ENCODE assay signal across 2 cellular contexts in genomic region chr6:32096394-32097258, GRCh38.
TF ChIP-seq lines count a peak whose summit lies in the region.

No MANE protein-coding gene starts in this region.

TF ChIP-seq in GM23338, 12 proteins besides CTCF, POLR2A, EP300 and RAD21 (continued from another document):
- TF ChIP-seq CREB1 (CRISPR knock-in tag; IDR thresholded peaks at IDR 0.05; ENCODE audit: low read depth) (no peak), EZH2 (IDR thresholded peaks at IDR 0.05; ENCODE audit: low read depth, unreplicated experiment) (no peak), STAT1 (IDR thresholded peaks at IDR 0.05; ENCODE audit: unreplicated experiment) (no peak), ZNF331 (CRISPR knock-in tag; IDR thresholded peaks at IDR 0.05; ENCODE audit: low read depth) (no peak), ZNF114 (CRISPR knock-in tag; IDR thresholded peaks at IDR 0.05) (no peak), JUNB (IDR thresholded peaks at IDR 0.05; ENCODE audit: unreplicated experiment) (no peak)
- TF ChIP-seq, protein P1, sequence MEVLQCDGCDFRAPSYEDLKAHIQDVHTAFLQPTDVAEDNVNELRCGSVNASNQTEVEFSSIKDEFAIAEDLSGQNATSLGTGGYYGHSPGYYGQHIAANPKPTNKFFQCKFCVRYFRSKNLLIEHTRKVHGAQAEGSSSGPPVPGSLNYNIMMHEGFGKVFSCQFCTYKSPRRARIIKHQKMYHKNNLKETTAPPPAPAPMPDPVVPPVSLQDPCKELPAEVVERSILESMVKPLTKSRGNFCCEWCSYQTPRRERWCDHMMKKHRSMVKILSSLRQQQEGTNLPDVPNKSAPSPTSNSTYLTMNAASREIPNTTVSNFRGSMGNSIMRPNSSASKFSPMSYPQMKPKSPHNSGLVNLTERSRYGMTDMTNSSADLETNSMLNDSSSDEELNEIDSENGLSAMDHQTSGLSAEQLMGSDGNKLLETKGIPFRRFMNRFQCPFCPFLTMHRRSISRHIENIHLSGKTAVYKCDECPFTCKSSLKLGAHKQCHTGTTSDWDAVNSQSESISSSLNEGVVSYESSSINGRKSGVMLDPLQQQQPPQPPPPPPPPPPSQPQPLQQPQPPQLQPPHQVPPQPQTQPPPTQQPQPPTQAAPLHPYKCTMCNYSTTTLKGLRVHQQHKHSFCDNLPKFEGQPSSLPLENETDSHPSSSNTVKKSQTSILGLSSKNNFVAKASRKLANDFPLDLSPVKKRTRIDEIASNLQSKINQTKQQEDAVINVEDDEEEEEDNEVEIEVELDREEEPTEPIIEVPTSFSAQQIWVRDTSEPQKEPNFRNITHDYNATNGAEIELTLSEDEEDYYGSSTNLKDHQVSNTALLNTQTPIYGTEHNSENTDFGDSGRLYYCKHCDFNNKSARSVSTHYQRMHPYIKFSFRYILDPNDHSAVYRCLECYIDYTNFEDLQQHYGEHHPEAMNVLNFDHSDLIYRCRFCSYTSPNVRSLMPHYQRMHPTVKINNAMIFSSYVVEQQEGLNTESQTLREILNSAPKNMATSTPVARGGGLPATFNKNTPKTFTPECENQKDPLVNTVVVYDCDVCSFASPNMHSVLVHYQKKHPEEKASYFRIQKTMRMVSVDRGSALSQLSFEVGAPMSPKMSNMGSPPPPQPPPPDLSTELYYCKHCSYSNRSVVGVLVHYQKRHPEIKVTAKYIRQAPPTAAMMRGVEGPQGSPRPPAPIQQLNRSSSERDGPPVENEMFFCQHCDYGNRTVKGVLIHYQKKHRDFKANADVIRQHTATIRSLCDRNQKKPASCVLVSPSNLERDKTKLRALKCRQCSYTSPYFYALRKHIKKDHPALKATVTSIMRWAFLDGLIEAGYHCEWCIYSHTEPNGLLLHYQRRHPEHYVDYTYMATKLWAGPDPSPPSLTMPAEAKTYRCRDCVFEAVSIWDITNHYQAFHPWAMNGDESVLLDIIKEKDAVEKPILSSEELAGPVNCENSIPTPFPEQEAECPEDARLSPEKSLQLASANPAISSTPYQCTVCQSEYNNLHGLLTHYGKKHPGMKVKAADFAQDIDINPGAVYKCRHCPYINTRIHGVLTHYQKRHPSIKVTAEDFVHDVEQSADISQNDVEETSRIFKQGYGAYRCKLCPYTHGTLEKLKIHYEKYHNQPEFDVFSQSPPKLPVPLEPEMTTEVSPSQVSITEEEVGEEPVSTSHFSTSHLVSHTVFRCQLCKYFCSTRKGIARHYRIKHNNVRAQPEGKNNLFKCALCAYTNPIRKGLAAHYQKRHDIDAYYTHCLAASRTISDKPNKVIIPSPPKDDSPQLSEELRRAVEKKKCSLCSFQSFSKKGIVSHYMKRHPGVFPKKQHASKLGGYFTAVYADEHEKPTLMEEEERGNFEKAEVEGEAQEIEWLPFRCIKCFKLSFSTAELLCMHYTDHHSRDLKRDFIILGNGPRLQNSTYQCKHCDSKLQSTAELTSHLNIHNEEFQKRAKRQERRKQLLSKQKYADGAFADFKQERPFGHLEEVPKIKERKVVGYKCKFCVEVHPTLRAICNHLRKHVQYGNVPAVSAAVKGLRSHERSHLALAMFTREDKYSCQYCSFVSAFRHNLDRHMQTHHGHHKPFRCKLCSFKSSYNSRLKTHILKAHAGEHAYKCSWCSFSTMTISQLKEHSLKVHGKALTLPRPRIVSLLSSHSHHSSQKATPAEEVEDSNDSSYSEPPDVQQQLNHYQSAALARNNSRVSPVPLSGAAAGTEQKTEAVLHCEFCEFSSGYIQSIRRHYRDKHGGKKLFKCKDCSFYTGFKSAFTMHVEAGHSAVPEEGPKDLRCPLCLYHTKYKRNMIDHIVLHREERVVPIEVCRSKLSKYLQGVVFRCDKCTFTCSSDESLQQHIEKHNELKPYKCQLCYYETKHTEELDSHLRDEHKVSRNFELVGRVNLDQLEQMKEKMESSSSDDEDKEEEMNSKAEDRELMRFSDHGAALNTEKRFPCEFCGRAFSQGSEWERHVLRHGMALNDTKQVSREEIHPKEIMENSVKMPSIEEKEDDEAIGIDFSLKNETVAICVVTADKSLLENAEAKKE (CRISPR knock-in tag; IDR thresholded peaks at IDR 0.05): no peak
- TF ChIP-seq, protein P2, sequence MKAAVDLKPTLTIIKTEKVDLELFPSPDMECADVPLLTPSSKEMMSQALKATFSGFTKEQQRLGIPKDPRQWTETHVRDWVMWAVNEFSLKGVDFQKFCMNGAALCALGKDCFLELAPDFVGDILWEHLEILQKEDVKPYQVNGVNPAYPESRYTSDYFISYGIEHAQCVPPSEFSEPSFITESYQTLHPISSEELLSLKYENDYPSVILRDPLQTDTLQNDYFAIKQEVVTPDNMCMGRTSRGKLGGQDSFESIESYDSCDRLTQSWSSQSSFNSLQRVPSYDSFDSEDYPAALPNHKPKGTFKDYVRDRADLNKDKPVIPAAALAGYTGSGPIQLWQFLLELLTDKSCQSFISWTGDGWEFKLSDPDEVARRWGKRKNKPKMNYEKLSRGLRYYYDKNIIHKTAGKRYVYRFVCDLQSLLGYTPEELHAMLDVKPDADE (IDR thresholded peaks at IDR 0.05): no peak
- TF ChIP-seq, protein P3, sequence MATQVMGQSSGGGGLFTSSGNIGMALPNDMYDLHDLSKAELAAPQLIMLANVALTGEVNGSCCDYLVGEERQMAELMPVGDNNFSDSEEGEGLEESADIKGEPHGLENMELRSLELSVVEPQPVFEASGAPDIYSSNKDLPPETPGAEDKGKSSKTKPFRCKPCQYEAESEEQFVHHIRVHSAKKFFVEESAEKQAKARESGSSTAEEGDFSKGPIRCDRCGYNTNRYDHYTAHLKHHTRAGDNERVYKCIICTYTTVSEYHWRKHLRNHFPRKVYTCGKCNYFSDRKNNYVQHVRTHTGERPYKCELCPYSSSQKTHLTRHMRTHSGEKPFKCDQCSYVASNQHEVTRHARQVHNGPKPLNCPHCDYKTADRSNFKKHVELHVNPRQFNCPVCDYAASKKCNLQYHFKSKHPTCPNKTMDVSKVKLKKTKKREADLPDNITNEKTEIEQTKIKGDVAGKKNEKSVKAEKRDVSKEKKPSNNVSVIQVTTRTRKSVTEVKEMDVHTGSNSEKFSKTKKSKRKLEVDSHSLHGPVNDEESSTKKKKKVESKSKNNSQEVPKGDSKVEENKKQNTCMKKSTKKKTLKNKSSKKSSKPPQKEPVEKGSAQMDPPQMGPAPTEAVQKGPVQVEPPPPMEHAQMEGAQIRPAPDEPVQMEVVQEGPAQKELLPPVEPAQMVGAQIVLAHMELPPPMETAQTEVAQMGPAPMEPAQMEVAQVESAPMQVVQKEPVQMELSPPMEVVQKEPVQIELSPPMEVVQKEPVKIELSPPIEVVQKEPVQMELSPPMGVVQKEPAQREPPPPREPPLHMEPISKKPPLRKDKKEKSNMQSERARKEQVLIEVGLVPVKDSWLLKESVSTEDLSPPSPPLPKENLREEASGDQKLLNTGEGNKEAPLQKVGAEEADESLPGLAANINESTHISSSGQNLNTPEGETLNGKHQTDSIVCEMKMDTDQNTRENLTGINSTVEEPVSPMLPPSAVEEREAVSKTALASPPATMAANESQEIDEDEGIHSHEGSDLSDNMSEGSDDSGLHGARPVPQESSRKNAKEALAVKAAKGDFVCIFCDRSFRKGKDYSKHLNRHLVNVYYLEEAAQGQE (IDR thresholded peaks at IDR 0.05; ENCODE audit: unreplicated experiment): no peak

TF ChIP-seq in SK-N-SH treated with all-trans-retinoic acid at 6 μM for 48 hours, 23 proteins besides CTCF, POLR2A, EP300 and RAD21:
- TF ChIP-seq, protein P4, sequence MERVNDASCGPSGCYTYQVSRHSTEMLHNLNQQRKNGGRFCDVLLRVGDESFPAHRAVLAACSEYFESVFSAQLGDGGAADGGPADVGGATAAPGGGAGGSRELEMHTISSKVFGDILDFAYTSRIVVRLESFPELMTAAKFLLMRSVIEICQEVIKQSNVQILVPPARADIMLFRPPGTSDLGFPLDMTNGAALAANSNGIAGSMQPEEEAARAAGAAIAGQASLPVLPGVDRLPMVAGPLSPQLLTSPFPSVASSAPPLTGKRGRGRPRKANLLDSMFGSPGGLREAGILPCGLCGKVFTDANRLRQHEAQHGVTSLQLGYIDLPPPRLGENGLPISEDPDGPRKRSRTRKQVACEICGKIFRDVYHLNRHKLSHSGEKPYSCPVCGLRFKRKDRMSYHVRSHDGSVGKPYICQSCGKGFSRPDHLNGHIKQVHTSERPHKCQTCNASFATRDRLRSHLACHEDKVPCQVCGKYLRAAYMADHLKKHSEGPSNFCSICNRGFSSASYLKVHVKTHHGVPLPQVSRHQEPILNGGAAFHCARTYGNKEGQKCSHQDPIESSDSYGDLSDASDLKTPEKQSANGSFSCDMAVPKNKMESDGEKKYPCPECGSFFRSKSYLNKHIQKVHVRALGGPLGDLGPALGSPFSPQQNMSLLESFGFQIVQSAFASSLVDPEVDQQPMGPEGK (CRISPR knock-in tag; IDR thresholded peaks at IDR 0.05; ENCODE audit: borderline replicate concordance): no peak
- no peak for TF ChIP-seq ISL1 (CRISPR knock-in tag; IDR thresholded peaks at IDR 0.05)
- no peak for TF ChIP-seq TCF4 (CRISPR knock-in tag; IDR thresholded peaks at IDR 0.05; ENCODE audit: borderline replicate concordance)
- no peak for TF ChIP-seq OSR1 (CRISPR knock-in tag; IDR thresholded peaks at IDR 0.05)
- TF ChIP-seq ZNF70 (CRISPR knock-in tag; IDR thresholded peaks at IDR 0.05): no peak
- TF ChIP-seq, protein P5, sequence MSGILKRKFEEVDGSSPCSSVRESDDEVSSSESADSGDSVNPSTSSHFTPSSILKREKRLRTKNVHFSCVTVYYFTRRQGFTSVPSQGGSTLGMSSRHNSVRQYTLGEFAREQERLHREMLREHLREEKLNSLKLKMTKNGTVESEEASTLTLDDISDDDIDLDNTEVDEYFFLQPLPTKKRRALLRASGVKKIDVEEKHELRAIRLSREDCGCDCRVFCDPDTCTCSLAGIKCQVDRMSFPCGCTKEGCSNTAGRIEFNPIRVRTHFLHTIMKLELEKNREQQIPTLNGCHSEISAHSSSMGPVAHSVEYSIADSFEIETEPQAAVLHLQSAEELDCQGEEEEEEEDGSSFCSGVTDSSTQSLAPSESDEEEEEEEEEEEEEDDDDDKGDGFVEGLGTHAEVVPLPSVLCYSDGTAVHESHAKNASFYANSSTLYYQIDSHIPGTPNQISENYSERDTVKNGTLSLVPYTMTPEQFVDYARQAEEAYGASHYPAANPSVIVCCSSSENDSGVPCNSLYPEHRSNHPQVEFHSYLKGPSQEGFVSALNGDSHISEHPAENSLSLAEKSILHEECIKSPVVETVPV (CRISPR knock-in tag; IDR thresholded peaks at IDR 0.05): no peak
- TF ChIP-seq BACH2 (CRISPR knock-in tag; IDR thresholded peaks at IDR 0.05; ENCODE audit: borderline replicate concordance): no peak
- no peak for TF ChIP-seq TOX (CRISPR knock-in tag; IDR thresholded peaks at IDR 0.05; ENCODE audit: borderline replicate concordance)
- TF ChIP-seq ZNF565 (CRISPR knock-in tag; conservative IDR thresholded peaks at IDR 0.05; ENCODE audit: low read depth): no peak
- no peak for TF ChIP-seq ARNTL (CRISPR knock-in tag; IDR thresholded peaks at IDR 0.05; ENCODE audit: borderline replicate concordance, low read depth)
- TF ChIP-seq SNAI2 (CRISPR knock-in tag; IDR thresholded peaks at IDR 0.05): no peak
- no peak for TF ChIP-seq RARB (CRISPR knock-in tag; IDR thresholded peaks at IDR 0.05)
- no peak for TF ChIP-seq ZFP30 (CRISPR knock-in tag; IDR thresholded peaks at IDR 0.05)
TF ChIP-seq in SK-N-SH treated with all-trans-retinoic acid at 6 μM for 48 hours: peak in this region for 0.
